In the genomic region with DNA sequence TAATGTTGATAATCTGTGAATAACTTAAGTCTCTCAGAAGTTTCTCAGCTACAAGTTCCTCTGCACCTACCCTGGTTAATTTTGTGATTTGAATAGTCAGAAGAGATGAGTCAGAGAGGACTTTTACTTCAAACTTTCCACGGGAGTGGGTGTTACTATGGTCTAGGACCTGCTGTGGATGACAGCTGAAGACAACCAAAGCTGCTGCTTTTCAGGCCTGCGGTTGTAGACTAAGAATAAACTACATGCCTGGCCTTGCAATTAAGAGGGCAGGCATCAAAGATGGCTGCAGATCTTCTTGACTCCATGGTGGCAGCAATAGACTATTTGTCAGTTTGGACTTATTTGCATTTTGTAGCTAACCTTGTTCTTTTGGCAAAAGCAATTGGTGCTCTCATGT, we compare ENCODE assay signal across 9 cellular contexts.
DNase-seq lines count a peak whose midpoint lies in the region; ATAC-seq and TF ChIP-seq lines count a peak whose summit lies in the region.
"Had no signal": no experiment of that assay in that cellular context is flagged by ENCODE, and none has a peak within 500 bp of the region (broad histone marks: within the 10 kb centered on the region; RNA-seq: fewer than 3 reads in every experiment).

No MANE protein-coding gene starts in this region.

- no peak overlapping the region for H3K9ac ChIP-seq in endodermal cell (ENCODE audit: extremely low read depth, low read length, poor library complexity, severe bottlenecking)

- H3K9me3 ChIP-seq in endodermal cell (ENCODE audit: control insufficient read depth, low read length) (no peaks in the 10 kb centered on the region), heart left ventricle (no peaks in the 10 kb centered on the region)
- H3K9me3 ChIP-seq: neutrophil had no signal

- intact Hi-C loops in heart left ventricle (cut with DNase I): no loop called here

- TF ChIP-seq POLR2A in heart left ventricle (IDR thresholded peaks at IDR 0.05): no peak

- no peaks in the 10 kb centered on the region for H3K27me3 ChIP-seq in endodermal cell (ENCODE audit: control insufficient read depth, insufficient read depth, low read length, poor library complexity, severe bottlenecking)
- H3K27me3 ChIP-seq in heart left ventricle: no peaks in the 10 kb centered on the region
- H3K27me3 ChIP-seq: neutrophil had no signal

- peak; percentile 95 for ATAC-seq in GM19023 (IDR thresholded peaks at IDR 0.05; ENCODE audit: unreplicated experiment)
- peak; percentile 91 for ATAC-seq in HG02840 (IDR thresholded peaks at IDR 0.05; ENCODE audit: low FRiP score, unreplicated experiment)
- no peak for ATAC-seq in heart left ventricle

- H3K9me3 Mint-ChIP-seq in activated CD4-positive, alpha-beta memory T cell treated with anti-CD3 and anti-CD28 coated beads, Interleukin-2, amount 10 ng/mL, durations not matched to agents 7 days and 5 days: peaks cover 5% of the 10 kb centered on the region
- H3K9me3 Mint-ChIP-seq in endodermal cell (no peaks in the 10 kb centered on the region), HFFc6 (no peaks in the 10 kb centered on the region)

- no peaks in the 10 kb centered on the region for H3K36me3 Mint-ChIP-seq in activated CD4-positive, alpha-beta memory T cell treated with anti-CD3 and anti-CD28 coated beads, Interleukin-2, amount 10 ng/mL, durations not matched to agents 7 days and 5 days (ENCODE audit: low read depth)
- H3K36me3 Mint-ChIP-seq in endodermal cell (ENCODE audit: low read depth): no peaks in the 10 kb centered on the region
- H3K36me3 Mint-ChIP-seq in HFFc6 (ENCODE audit: low read depth): peaks cover 8% of the 10 kb centered on the region; the same call in 1 of the 2 replicates

- POLR2A ChIA-PET in activated CD4-positive, alpha-beta memory T cell treated with anti-CD3 and anti-CD28 coated beads, Interleukin-2, amount 10 ng/mL, durations not matched to agents 7 days and 5 days (lab: Charles Lee): no interaction called here

- no peak overlapping the region for H3K27ac Mint-ChIP-seq in activated CD4-positive, alpha-beta memory T cell treated with anti-CD3 and anti-CD28 coated beads, Interleukin-2, amount 10 ng/mL, durations not matched to agents 7 days and 5 days
- no peak overlapping the region for H3K27ac Mint-ChIP-seq in endodermal cell
- no peak overlapping the region for H3K27ac Mint-ChIP-seq in HFFc6

- H3K27ac ChIP-seq in endodermal cell (ENCODE audit: low read depth, low read length): no peak overlapping the region
- H3K27ac ChIP-seq in heart left ventricle: no peak overlapping the region
- H3K27ac ChIP-seq: neutrophil had no signal

- DNase-seq in activated CD4-positive, alpha-beta memory T cell treated with anti-CD3 and anti-CD28 coated beads, Interleukin-2, amount 10 ng/mL, durations not matched to agents 7 days and 5 days: peak; percentile 18
- peak; percentile 19 to 33 for DNase-seq in stimulated activated CD4-positive, alpha-beta T cell treated with anti-CD3 and anti-CD28 coated beads, Interleukin-2, amount 100 ng/mL, for 48 hours
- no peak for DNase-seq in OCI-M1 (lab: John Stamatoyannopoulos, UW)
- no peak for DNase-seq in endodermal cell
- DNase-seq in heart left ventricle: no peak
- DNase-seq in HFFc6: no peak

- H3K4me1 ChIP-seq in endodermal cell (ENCODE audit: control insufficient read depth, insufficient read depth, low read length) (peaks cover 12% of the 10 kb centered on the region), heart left ventricle (no peaks in the 10 kb centered on the region)

- TF ChIP-seq CTCF in endodermal cell (conservative IDR thresholded peaks at IDR 0.05) (no peak), heart left ventricle (IDR thresholded peaks at IDR 0.05) (no peak), HFFc6 (IDR thresholded peaks at IDR 0.05) (no peak)

- H3K4me3 ChIP-seq in endodermal cell (ENCODE audit: low read length) (no peak overlapping the region), heart left ventricle (no peak overlapping the region)

- H3K36me3 ChIP-seq in endodermal cell (ENCODE audit: control insufficient read depth, insufficient read depth, low read length) (no peaks in the 10 kb centered on the region), heart left ventricle (no peaks in the 10 kb centered on the region)
- H3K36me3 ChIP-seq: neutrophil had no signal

- no peak overlapping the region for H3K4me3 Mint-ChIP-seq in activated CD4-positive, alpha-beta memory T cell treated with anti-CD3 and anti-CD28 coated beads, Interleukin-2, amount 10 ng/mL, durations not matched to agents 7 days and 5 days
- no peak overlapping the region for H3K4me3 Mint-ChIP-seq in endodermal cell
- no peak overlapping the region for H3K4me3 Mint-ChIP-seq in HFFc6

- peaks cover 5% of the 10 kb centered on the region for H3K27me3 Mint-ChIP-seq in activated CD4-positive, alpha-beta memory T cell treated with anti-CD3 and anti-CD28 coated beads, Interleukin-2, amount 10 ng/mL, durations not matched to agents 7 days and 5 days
- H3K27me3 Mint-ChIP-seq in endodermal cell (ENCODE audit: insufficient read depth) (no peaks in the 10 kb centered on the region), HFFc6 (ENCODE audit: insufficient read depth) (peaks cover 3% of the 10 kb centered on the region; the same call in 1 of the 2 replicates)

- peaks cover 7% of the 10 kb centered on the region for H3K4me1 Mint-ChIP-seq in activated CD4-positive, alpha-beta memory T cell treated with anti-CD3 and anti-CD28 coated beads, Interleukin-2, amount 10 ng/mL, durations not matched to agents 7 days and 5 days
- H3K4me1 Mint-ChIP-seq in endodermal cell: peaks cover 31% of the 10 kb centered on the region
- H3K4me1 Mint-ChIP-seq in HFFc6 (ENCODE audit: low read depth): peaks cover 35% of the 10 kb centered on the region

- 83 to 84% methylated on average over 2 of the region's 2 CpGs for WGBS in endodermal cell (ENCODE audit: insufficient coverage in 1 of 2, insufficient read length in 1 of 2), 2 experiments
- WGBS in heart left ventricle, 4 donors: 39 to 68% (median 42%) methylated on average over 2 of the region's 2 CpGs

- CTCF ChIA-PET in activated CD4-positive, alpha-beta memory T cell treated with anti-CD3 and anti-CD28 coated beads, Interleukin-2, amount 10 ng/mL, durations not matched to agents 7 days and 5 days (lab: Charles Lee): no interaction called here

Comparison
In these comparisons a context has a peak if more than half of its experiments do, and no peak if none do; other contexts are left out.
1. ATAC-seq: peak in GM19023 (single experiment) and HG02840 (single experiment); none in heart left ventricle (0 of 4).
2. DNase-seq: peak in activated CD4-positive, alpha-beta memory T cell treated with anti-CD3 and anti-CD28 coated beads, Interleukin-2, amount 10 ng/mL, durations not matched to agents 7 days and 5 days (single experiment) and stimulated activated CD4-positive, alpha-beta T cell treated with anti-CD3 and anti-CD28 coated beads, Interleukin-2, amount 100 ng/mL, for 48 hours (2 of 2); none in OCI-M1 (single experiment), endodermal cell (single experiment), heart left ventricle (0 of 5) and HFFc6 (single experiment).